8 cellular contexts compared by ENCODE assay signal in genomic region chr5:181207214-181207959, GRCh38. TPM values are rescaled to one million over a fixed set of nuclear protein-coding genes. Genes with fewer than 3 reads are reported as not detected.
DNase-seq lines count a peak whose midpoint lies in the region; ATAC-seq and TF ChIP-seq lines count a peak whose summit lies in the region.

No MANE protein-coding gene starts in this region.

- H3K27ac Mint-ChIP-seq in nephron progenitor cell = peak overlapping the region; percentile 20

- H3K4me1 Mint-ChIP-seq in nephron progenitor cell = peaks cover 20% of the 10 kb centered on the region

- TF ChIP-seq EP300 in esophagus muscularis mucosa (IDR thresholded peaks at IDR 0.05) = no peak

- H3K27ac ChIP-seq in esophagus muscularis mucosa (replicated peaks in 1 of 4) (peak overlapping the region; percentile 81 to 86 (median 84)), testis (peak overlapping the region; percentile 79 to 85)

- H3K27me3 Mint-ChIP-seq in nephron progenitor cell (ENCODE audit: low read depth, poor library complexity) = peaks cover 86% of the 10 kb centered on the region

- H3K9me3 ChIP-seq in esophagus muscularis mucosa (no peaks in the 10 kb centered on the region), testis (no peaks in the 10 kb centered on the region)

- H3K9me3 Mint-ChIP-seq in nephron progenitor cell = peaks cover 20% of the 10 kb centered on the region

- H3K4me3 ChIP-seq in esophagus muscularis mucosa (peak overlapping the region; percentile 62 to 76 (median 70)), testis (peak overlapping the region; percentile 60 to 74)

- peak; percentile 43 for ATAC-seq in GM18511 (IDR thresholded peaks at IDR 0.05; ENCODE audit: unreplicated experiment)

- peak overlapping the region; percentile 93 for H3K4me3 Mint-ChIP-seq in nephron progenitor cell

- H3K36me3 ChIP-seq in esophagus muscularis mucosa (no peaks in the 10 kb centered on the region), testis (ENCODE audit: low read depth, missing control alignments) (no peaks in the 10 kb centered on the region)

- intact Hi-C loops in esophagus muscularis mucosa (cut with DNase I) (loop anchor here (2.0 kb wide), 1 partner anchor 17 kb away; no protein-coding TSS in a partner anchor), testis (cut with DNase I; ENCODE audit: low total_unique reads) (no loop called here)

- no peaks in the 10 kb centered on the region for H3K36me3 Mint-ChIP-seq in nephron progenitor cell (ENCODE audit: low read depth)

- no peaks in the 10 kb centered on the region for H3K27me3 ChIP-seq in esophagus muscularis mucosa
- no peaks in the 10 kb centered on the region for H3K27me3 ChIP-seq in testis

- peaks cover 19 to 49% (median 40%) of the 10 kb centered on the region in 4 donors for H3K4me1 ChIP-seq in esophagus muscularis mucosa
- H3K4me1 ChIP-seq in testis = peaks cover 2% of the 10 kb centered on the region

- 1% methylated on average over 36 of the region's 36 CpGs for WGBS in esophagus muscularis mucosa
- 1% methylated on average over 36 of the region's 36 CpGs for WGBS in testis, 2 donors

- DNase-seq in HT1080 (ENCODE audit: low read depth) = peak; percentile 96
- DNase-seq in activated CD8-positive, alpha-beta memory T cell treated with anti-CD3 and anti-CD28 coated beads for 24 hours = peak; percentile 98
- no peak for DNase-seq in esophagus muscularis mucosa (ENCODE audit: extremely low spot score)
- peak; percentile 78 for DNase-seq in nephron progenitor cell
- peak; percentile 79 for DNase-seq in testis
- no peak for DNase-seq in NCI-H2081 (lab: John Stamatoyannopoulos, UW)
- DNase-seq in NCI-H2107 (lab: John Stamatoyannopoulos, UW) = no peak

- TF ChIP-seq POLR2A in esophagus muscularis mucosa (IDR thresholded peaks at IDR 0.05; ENCODE audit: low read depth) (no peak), testis (IDR thresholded peaks at IDR 0.05) (no peak)

- TF ChIP-seq CTCF in esophagus muscularis mucosa (IDR thresholded peaks at IDR 0.05) (no peak), nephron progenitor cell (IDR thresholded peaks at IDR 0.05) (no peak), testis (IDR thresholded peaks at IDR 0.05) (no peak)

RNA-seq across cellular contexts. Expression of gene TRIM7, which starts 2.4 kb away (rescaled TPM):
- total RNA-seq in HT1080 (2014; rRNA removed; shearing (Covaris generic)) = 12.6 and 15.4 TPM in 2 replicates
- polyA plus RNA-seq in HT1080 (2015; cell fraction: cytosol; rRNA removed) = 9.8 and 12.4 TPM in 2 replicates
- polyA plus RNA-seq in HT1080 (2015; cell fraction: nucleus; rRNA removed) = 7.8 and 9.8 TPM in 2 replicates
- total RNA-seq in esophagus muscularis mucosa (1 to 10 TPM; 2.1 to 5.8 (median 3.4) TPM), testis (under 1 TPM; 0.43 to 0.87 TPM)
- 0.47 TPM for polyA plus RNA-seq in testis (ENCODE audit: insufficient read depth, low read depth, low replicate concordance)

RNA-seq across cellular contexts. Expression of gene TRIM41, which starts 15.7 kb away (rescaled TPM):
- 19.1 and 29.1 TPM in 2 replicates for total RNA-seq in HT1080 (2014; rRNA removed; shearing (Covaris generic))
- 16.6 and 18.4 TPM in 2 replicates for polyA plus RNA-seq in HT1080 (2015; cell fraction: cytosol; rRNA removed)
- 78.9 and 84.8 TPM in 2 replicates for polyA plus RNA-seq in HT1080 (2015; cell fraction: nucleus; rRNA removed)
- total RNA-seq in esophagus muscularis mucosa (10 to 100 TPM in 3 of 4 donors, 1 to 10 TPM in 1; 9.8 to 22.4 (median 18.2) TPM), testis (10 to 100 TPM; 39.6 to 53.1 TPM)
- 61.5 TPM for polyA plus RNA-seq in testis (ENCODE audit: insufficient read depth, low read depth, low replicate concordance)

RNA-seq across cellular contexts. Expression of gene RACK1, which starts 36.3 kb away (rescaled TPM):
- total RNA-seq in HT1080 (2014; rRNA removed; shearing (Covaris generic)) = 7,519 and 7,681 TPM in 2 replicates
- 5,041 and 5,226 TPM in 2 replicates for polyA plus RNA-seq in HT1080 (2015; cell fraction: cytosol; rRNA removed)
- 3,099 and 3,214 TPM in 2 replicates for polyA plus RNA-seq in HT1080 (2015; cell fraction: nucleus; rRNA removed)
- total RNA-seq in esophagus muscularis mucosa (1,000 to 10,000 TPM; 1,252 to 1,898 (median 1,625) TPM), testis (1,000 to 10,000 TPM in 1 of 2 donors, 100 to 1,000 TPM in 1; 777 to 1,606 TPM)
- polyA plus RNA-seq in testis (ENCODE audit: insufficient read depth, low read depth, low replicate concordance) = 1,149 TPM

RNA-seq across cellular contexts. Expression of gene TRIM52, which starts 53.6 kb away (rescaled TPM):
- 3.5 and 7.7 TPM in 2 replicates for total RNA-seq in HT1080 (2014; rRNA removed; shearing (Covaris generic))
- polyA plus RNA-seq in HT1080 (2015; cell fraction: cytosol; rRNA removed) = 6.8 and 7.8 TPM in 2 replicates
- 26.8 and 38.9 TPM in 2 replicates for polyA plus RNA-seq in HT1080 (2015; cell fraction: nucleus; rRNA removed)
- 10 to 100 TPM; 10.3 to 21.9 (median 18.4) TPM for total RNA-seq in esophagus muscularis mucosa
- 10 to 100 TPM; 28.4 to 32.8 TPM for total RNA-seq in testis
- 19.3 TPM for polyA plus RNA-seq in testis (ENCODE audit: insufficient read depth, low read depth, low replicate concordance)

Comparison
In these comparisons a context has a peak if more than half of its experiments do, and no peak if none do; other contexts are left out.
1. DNase-seq: peak in HT1080 (single experiment), activated CD8-positive, alpha-beta memory T cell treated with anti-CD3 and anti-CD28 coated beads for 24 hours (single experiment), nephron progenitor cell (single experiment) and testis (single experiment); none in esophagus muscularis mucosa (single experiment), NCI-H2081 (0 of 2) and NCI-H2107 (single experiment).